8 cellular contexts compared by ENCODE assay signal in the genomic region with DNA sequence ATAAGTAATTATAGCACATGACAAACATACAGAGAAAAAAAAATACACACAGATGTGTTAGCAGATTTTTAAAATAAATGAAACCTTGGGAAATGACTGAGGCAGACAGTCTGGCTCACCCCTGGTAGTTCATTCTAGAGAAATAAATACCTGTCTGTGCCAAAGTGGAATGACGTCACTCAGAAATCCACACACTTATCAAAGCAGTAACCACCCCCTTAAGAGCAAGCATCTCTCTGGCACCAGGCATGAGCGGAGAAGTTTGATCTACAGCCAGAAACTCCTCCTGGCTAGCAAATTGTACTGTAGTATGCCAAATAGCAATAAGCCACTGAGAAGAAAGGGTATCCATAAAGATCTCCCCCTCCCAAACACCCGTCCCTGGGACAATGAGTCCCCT.
DNase-seq lines count a peak whose midpoint lies in the region; ATAC-seq, FAIRE-seq and TF ChIP-seq lines count a peak whose summit lies in the region.
"Not testable (repeated sequence)": the region's sequence is repeated elsewhere in the genome, so short reads cannot be mapped to it uniquely, and the experiment has no call there.

No MANE protein-coding gene starts in this region.

- in situ Hi-C loops in IMR-90 (cut with MboI; ENCODE audit: low sequenced_read_pairs) = not testable (repeated sequence)

- H2AFZ ChIP-seq in IMR-90 (replicated peaks; ENCODE audit: low read length, poor library complexity) = not testable (repeated sequence)

- not testable (repeated sequence) for TF ChIP-seq POLR2A in IMR-90 (IDR thresholded peaks at IDR 0.05; ENCODE audit: low read depth, low read length); heart left ventricle (IDR thresholded peaks at IDR 0.05)

- H4K5ac ChIP-seq in IMR-90 (ENCODE audit: low read depth, low read length) = not testable (repeated sequence)

- not testable (repeated sequence) for TF ChIP-seq CTCF in Calu3 (IDR thresholded peaks at IDR 0.05; ENCODE audit: unreplicated experiment); IMR-90 (conservative IDR thresholded peaks at IDR 0.05; ENCODE audit: low read depth, low read length); heart left ventricle (IDR thresholded peaks at IDR 0.05); lower lobe of right lung (IDR thresholded peaks at IDR 0.05); pancreas (IDR thresholded peaks at IDR 0.05)

- H4K20me1 ChIP-seq in IMR-90 (ENCODE audit: insufficient read depth, low read length) = not testable (repeated sequence)

- no CpG with 5 or more reads among the region's 3 CpGs for WGBS in IMR-90 (ENCODE audit: extremely low coverage in 2 of 2, insufficient read length in 1 of 2), 2 experiments
- WGBS in heart left ventricle, 4 donors = 40 to 68% (median 60%) methylated on average over 2 to 3 of the region's 3 CpGs
- 45 to 63% methylated on average over 2 to 3 of the region's 3 CpGs for WGBS in pancreas, 2 donors
- 32% methylated on average over 3 of the region's 3 CpGs for WGBS in aorta, 2 donors

- H3K4me3 Mint-ChIP-seq in Calu3 (ENCODE audit: low read depth, unreplicated experiment) = not testable (repeated sequence)

- not testable (repeated sequence) for H3K18ac ChIP-seq in IMR-90 (ENCODE audit: low read depth, low read length)

- H3K36me3 ChIP-seq in IMR-90 (ENCODE audit: control insufficient read depth, insufficient read depth, low read length); heart left ventricle; lower lobe of right lung; pancreas; aorta (ENCODE audit: control insufficient read depth in 1 of 2, insufficient read depth in 2 of 2, low read length in 1 of 2): not testable (repeated sequence)

- not testable (repeated sequence) for H3K27ac ChIP-seq in IMR-90 (ENCODE audit: insufficient read depth, low read length); heart left ventricle; lower lobe of right lung; pancreas; aorta (ENCODE audit: low read depth in 1 of 2, low read length in 2 of 2)

- H3K23ac ChIP-seq in IMR-90 (ENCODE audit: low read depth, low read length) = not testable (repeated sequence)

- not testable (repeated sequence) for H4K91ac ChIP-seq in IMR-90 (ENCODE audit: insufficient read depth, low read depth, low read length)

- not testable (repeated sequence) for H3K27me3 ChIP-seq in IMR-90 (ENCODE audit: control insufficient read depth, insufficient read depth, low read length); heart left ventricle; lower lobe of right lung (ENCODE audit: low read depth); pancreas; aorta (ENCODE audit: control insufficient read depth in 1 of 2, insufficient read depth in 2 of 2, low read length in 1 of 2)

- not testable (repeated sequence) for H3K4me1 ChIP-seq in IMR-90 (ENCODE audit: control insufficient read depth, insufficient read depth, low read length); heart left ventricle; lower lobe of right lung; pancreas; aorta (ENCODE audit: control insufficient read depth in 1 of 2, insufficient read depth in 2 of 2, low read length in 2 of 2)

- H3K9me3 ChIP-seq in IMR-90 (ENCODE audit: control insufficient read depth, insufficient read depth, low read length); heart left ventricle; lower lobe of right lung; pancreas; aorta (ENCODE audit: control insufficient read depth, low read length): not testable (repeated sequence)

- not testable (repeated sequence) for H2BK15ac ChIP-seq in IMR-90 (ENCODE audit: low read depth, low read length)

- CTCF ChIA-PET in Calu3 (lab: Charles Lee); IMR-90 (lab: Yijun Ruan, JAX): not testable (repeated sequence)

- H2BK5ac ChIP-seq in IMR-90 (ENCODE audit: low read depth, low read length, poor library complexity, severe bottlenecking) = not testable (repeated sequence)

- H3K27ac Mint-ChIP-seq in Calu3 (ENCODE audit: unreplicated experiment) = not testable (repeated sequence)

- H3K4me2 ChIP-seq in IMR-90 (ENCODE audit: low read depth, low read length) = not testable (repeated sequence)

- dilution Hi-C loops in IMR-90 (cut with HindIII; ENCODE audit: low sequenced_read_pairs, unreplicated experiment) = not testable (repeated sequence)

- H3K56ac ChIP-seq in IMR-90 (ENCODE audit: extremely low read depth, insufficient read depth, low read length) = not testable (repeated sequence)

- peak; percentile 36; the same call in 1 of the 2 replicates for ATAC-seq in IMR-90 (ENCODE audit: low read depth)
- ATAC-seq in heart left ventricle = peak; percentile 85 to 93 (median 90)
- peak; percentile 74 for ATAC-seq in left ventricle myocardium superior
- ATAC-seq in left lobe of liver = peak; percentile 87
- ATAC-seq in lower lobe of right lung = peak; percentile 75 to 93
- peak; percentile 55 to 91 (median 72) for ATAC-seq in pancreas
- peak; percentile 7 for ATAC-seq in aorta (ENCODE audit: low FRiP score)

- not testable (repeated sequence) for H3K9me1 ChIP-seq in IMR-90 (ENCODE audit: insufficient read depth, low read length)

- H2BK120ac ChIP-seq in IMR-90 (ENCODE audit: low read depth, low read length) = not testable (repeated sequence)

- TF ChIP-seq RAD21 in IMR-90 (IDR thresholded peaks at IDR 0.05; ENCODE audit: low read length) = not testable (repeated sequence)

- not testable (repeated sequence) for H2AK9ac ChIP-seq in IMR-90 (replicated peaks; ENCODE audit: low read depth, low read length, poor library complexity)

- POLR2A ChIA-PET in IMR-90 (lab: Charles Lee; ENCODE audit: unreplicated experiment) = not testable (repeated sequence)

- not testable (repeated sequence) for H3K4ac ChIP-seq in IMR-90 (ENCODE audit: low read depth, low read length)

- not testable (repeated sequence) for H3K27me3 Mint-ChIP-seq in Calu3 (ENCODE audit: unreplicated experiment)

- H3K4me1 Mint-ChIP-seq in Calu3 (ENCODE audit: low read depth, unreplicated experiment) = not testable (repeated sequence)

- intact Hi-C loops in Calu3 (cut with micrococcal nuclease; ENCODE audit: unreplicated experiment); IMR-90 (cut with micrococcal nuclease); heart left ventricle (cut with DNase I); left ventricle myocardium superior (cut with micrococcal nuclease); lower lobe of right lung (cut with DNase I); pancreas (cut with DNase I); aorta (cut with DNase I): not testable (repeated sequence)

- DNase-seq in Calu3 (peak; percentile 18), heart left ventricle (peak in 1 of 5 donors; percentile 34), pancreas (peak in 1 of 6 donors; percentile 1)
- DNase-seq in IMR-90; left ventricle myocardium superior; left lobe of liver (ENCODE audit: low spot score); lower lobe of right lung; aorta: not testable (repeated sequence)

- BruUV-seq in Calu3 (replicated peaks; lab: Mats Ljungman, UMichigan); IMR-90 (replicated peaks; lab: Mats Ljungman, UMichigan): not testable (repeated sequence)

- not testable (repeated sequence) for H2AK5ac ChIP-seq in IMR-90 (ENCODE audit: low read depth, low read length)

- not testable (repeated sequence) for H4K8ac ChIP-seq in IMR-90 (ENCODE audit: low read depth in 2 of 2, low read length in 2 of 2)

- not testable (repeated sequence) for H3K36me3 Mint-ChIP-seq in Calu3 (ENCODE audit: insufficient read depth, unreplicated experiment)

- H3K9ac ChIP-seq in IMR-90 (ENCODE audit: low read depth, low read length) = not testable (repeated sequence)

- not testable (repeated sequence) for H3K4me3 ChIP-seq in IMR-90 (ENCODE audit: insufficient read depth, low read depth, low read length); heart left ventricle; lower lobe of right lung; pancreas; aorta (ENCODE audit: low read length in 2 of 2)

- not testable (repeated sequence) for H3K79me1 ChIP-seq in IMR-90 (ENCODE audit: low read depth in 1 of 2, low read length in 2 of 2)

- H3K9me3 Mint-ChIP-seq in Calu3 (ENCODE audit: low read depth, unreplicated experiment) = not testable (repeated sequence)

- not testable (repeated sequence) for FAIRE-seq in pancreas (lab: Jason Lieb, UNC)

- H2BK20ac ChIP-seq in IMR-90 (ENCODE audit: low read depth, low read length) = not testable (repeated sequence)

- H3K14ac ChIP-seq in IMR-90 (replicated peaks; ENCODE audit: low read depth, low read length) = not testable (repeated sequence)

Comparison
In these comparisons a context has a peak if more than half of its experiments do, and no peak if none do; other contexts are left out.
1. ATAC-seq: peak in every context shown above with its lines; median percentile 90 in heart left ventricle; 87 in left lobe of liver; 84 in lower lobe of right lung; 74 in left ventricle myocardium superior; 72 in pancreas; 36 in IMR-90; 7 in aorta.